Comparison of ENCODE assay signal across 1 cellular context in genomic region chr1:143720087-143721023, GRCh38.
TF ChIP-seq lines count a peak whose summit lies in the region.

No MANE protein-coding gene starts in this region.

TF ChIP-seq in K562, 482 proteins besides CTCF, POLR2A, EP300 and RAD21 (continued from another document and continues in another):
- TF ChIP-seq AFF4 (CRISPR knock-in tag; IDR thresholded peaks at IDR 0.05) (0 out of 2 replicates have a peak, but pooled peaks have one; percentile 59), ZC3H11A (IDR thresholded peaks at IDR 0.05; ENCODE audit: low read depth, low read length) (no peak), KLF6 (CRISPR knock-in tag; IDR thresholded peaks at IDR 0.05; ENCODE audit: borderline replicate concordance) (no peak), ZBED1 (IDR thresholded peaks at IDR 0.05) (peak; percentile 97), NUFIP1 (IDR thresholded peaks at IDR 0.05; ENCODE audit: partially characterized antibody) (no peak), DMBX1 (CRISPR knock-in tag; IDR thresholded peaks at IDR 0.05; ENCODE audit: borderline replicate concordance) (no peak), RNF2 (IDR thresholded peaks at IDR 0.05) (peak; percentile 87), NEUROD1 (IDR thresholded peaks at IDR 0.05; ENCODE audit: borderline replicate concordance, low read depth, low read length, partially characterized antibody) (no peak), HDAC8 (tag; IDR thresholded peaks at IDR 0.05) (no peak), ZNF253 (CRISPR knock-in tag; conservative IDR thresholded peaks at IDR 0.05) (no peak), ZNF445 (CRISPR knock-in tag; IDR thresholded peaks at IDR 0.05; ENCODE audit: low read depth) (0 out of 2 replicates have a peak, but pooled peaks have one; percentile 59), TCF7 (IDR thresholded peaks at IDR 0.05; ENCODE audit: borderline replicate concordance) (0 out of 2 replicates have a peak, but pooled peaks have one; percentile 31), CSDE1 (IDR thresholded peaks at IDR 0.05) (peak in 1 of 2 experiments; percentile 74; a peak in 2 of 4 replicates), PML (IDR thresholded peaks at IDR 0.05; ENCODE audit: low read length) (peak; percentile 97), CHD2 (IDR thresholded peaks at IDR 0.05; ENCODE audit: low read depth, low read length) (no peak), POLR2H (tag; IDR thresholded peaks at IDR 0.05; ENCODE audit: low read depth) (peak; percentile 92), ELF2 (CRISPR knock-in tag; IDR thresholded peaks at IDR 0.05) (no peak), MYBL2 (IDR thresholded peaks at IDR 0.05; ENCODE audit: low read depth) (peak; percentile 64; the same call in 1 of the 2 replicates), MYBL2 (CRISPR knock-in tag; IDR thresholded peaks at IDR 0.05; ENCODE audit: borderline replicate concordance) (no peak), TCFL5 (CRISPR knock-in tag; conservative IDR thresholded peaks at IDR 0.05) (no peak), ZEB2 (IDR thresholded peaks at IDR 0.05) (no peak), ARID4B (CRISPR knock-in tag; IDR thresholded peaks at IDR 0.05) (no peak), FOXP4 (CRISPR knock-in tag; IDR thresholded peaks at IDR 0.05; ENCODE audit: borderline replicate concordance) (no peak), FOXK1 (CRISPR knock-in tag; IDR thresholded peaks at IDR 0.05; ENCODE audit: borderline replicate concordance) (no peak), HNRNPK (IDR thresholded peaks at IDR 0.05; ENCODE audit: low read depth, low read length, poor library complexity, severe bottlenecking) (no peak), ETV1 (tag; conservative IDR thresholded peaks at IDR 0.05; ENCODE audit: low read depth) (0 out of 2 replicates have a peak, but pooled peaks have one; percentile 6), TOE1 (IDR thresholded peaks at IDR 0.05; ENCODE audit: borderline replicate concordance) (no peak), TOE1 (CRISPR knock-in tag; IDR thresholded peaks at IDR 0.05; ENCODE audit: borderline replicate concordance, low read depth) (no peak), HNRNPH1 (optimal IDR thresholded peaks at IDR 0.05; ENCODE audit: low read depth, low read length) (no peak), ERF (CRISPR knock-in tag; IDR thresholded peaks at IDR 0.05) (peak; percentile 83; the same call in 1 of the 2 replicates), SNRNP70 (optimal IDR thresholded peaks at IDR 0.05; ENCODE audit: low read depth, low read length) (no peak), ZNF41 (CRISPR knock-in tag; conservative IDR thresholded peaks at IDR 0.05) (no peak; the same call in 1 of the 2 replicates), POLR2AphosphoS5 (IDR thresholded peaks at IDR 0.05; ENCODE audit: control insufficient read depth, insufficient read depth, low read depth, low read length) (peak; percentile 97), HDGF (IDR thresholded peaks at IDR 0.05) (no peak), SMARCE1 (IDR thresholded peaks at IDR 0.05) (no peak), CBX8 (IDR thresholded peaks at IDR 0.05; ENCODE audit: borderline replicate concordance, extremely low read depth, low read depth, low read length, poor library complexity, severe bottlenecking) (no peak), SOX6 (IDR thresholded peaks at IDR 0.05) (0 out of 2 replicates have a peak, but pooled peaks have one; percentile 31)
- TF ChIP-seq, protein P1, sequence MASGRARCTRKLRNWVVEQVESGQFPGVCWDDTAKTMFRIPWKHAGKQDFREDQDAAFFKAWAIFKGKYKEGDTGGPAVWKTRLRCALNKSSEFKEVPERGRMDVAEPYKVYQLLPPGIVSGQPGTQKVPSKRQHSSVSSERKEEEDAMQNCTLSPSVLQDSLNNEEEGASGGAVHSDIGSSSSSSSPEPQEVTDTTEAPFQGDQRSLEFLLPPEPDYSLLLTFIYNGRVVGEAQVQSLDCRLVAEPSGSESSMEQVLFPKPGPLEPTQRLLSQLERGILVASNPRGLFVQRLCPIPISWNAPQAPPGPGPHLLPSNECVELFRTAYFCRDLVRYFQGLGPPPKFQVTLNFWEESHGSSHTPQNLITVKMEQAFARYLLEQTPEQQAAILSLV (tag; IDR thresholded peaks at IDR 0.05): no peak
- TF ChIP-seq, protein P2, sequence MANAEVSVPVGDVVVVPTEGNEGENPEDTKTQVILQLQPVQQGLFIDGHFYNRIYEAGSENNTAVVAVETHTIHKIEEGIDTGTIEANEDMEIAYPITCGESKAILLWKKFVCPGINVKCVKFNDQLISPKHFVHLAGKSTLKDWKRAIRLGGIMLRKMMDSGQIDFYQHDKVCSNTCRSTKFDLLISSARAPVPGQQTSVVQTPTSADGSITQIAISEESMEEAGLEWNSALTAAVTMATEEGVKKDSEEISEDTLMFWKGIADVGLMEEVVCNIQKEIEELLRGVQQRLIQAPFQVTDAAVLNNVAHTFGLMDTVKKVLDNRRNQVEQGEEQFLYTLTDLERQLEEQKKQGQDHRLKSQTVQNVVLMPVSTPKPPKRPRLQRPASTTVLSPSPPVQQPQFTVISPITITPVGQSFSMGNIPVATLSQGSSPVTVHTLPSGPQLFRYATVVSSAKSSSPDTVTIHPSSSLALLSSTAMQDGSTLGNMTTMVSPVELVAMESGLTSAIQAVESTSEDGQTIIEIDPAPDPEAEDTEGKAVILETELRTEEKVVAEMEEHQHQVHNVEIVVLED (CRISPR knock-in tag; IDR thresholded peaks at IDR 0.05): no peak
- TF ChIP-seq, protein P3, sequence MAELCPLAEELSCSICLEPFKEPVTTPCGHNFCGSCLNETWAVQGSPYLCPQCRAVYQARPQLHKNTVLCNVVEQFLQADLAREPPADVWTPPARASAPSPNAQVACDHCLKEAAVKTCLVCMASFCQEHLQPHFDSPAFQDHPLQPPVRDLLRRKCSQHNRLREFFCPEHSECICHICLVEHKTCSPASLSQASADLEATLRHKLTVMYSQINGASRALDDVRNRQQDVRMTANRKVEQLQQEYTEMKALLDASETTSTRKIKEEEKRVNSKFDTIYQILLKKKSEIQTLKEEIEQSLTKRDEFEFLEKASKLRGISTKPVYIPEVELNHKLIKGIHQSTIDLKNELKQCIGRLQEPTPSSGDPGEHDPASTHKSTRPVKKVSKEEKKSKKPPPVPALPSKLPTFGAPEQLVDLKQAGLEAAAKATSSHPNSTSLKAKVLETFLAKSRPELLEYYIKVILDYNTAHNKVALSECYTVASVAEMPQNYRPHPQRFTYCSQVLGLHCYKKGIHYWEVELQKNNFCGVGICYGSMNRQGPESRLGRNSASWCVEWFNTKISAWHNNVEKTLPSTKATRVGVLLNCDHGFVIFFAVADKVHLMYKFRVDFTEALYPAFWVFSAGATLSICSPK (IDR thresholded peaks at IDR 0.05; ENCODE audit: borderline replicate concordance): no peak
- TF ChIP-seq, protein P4, sequence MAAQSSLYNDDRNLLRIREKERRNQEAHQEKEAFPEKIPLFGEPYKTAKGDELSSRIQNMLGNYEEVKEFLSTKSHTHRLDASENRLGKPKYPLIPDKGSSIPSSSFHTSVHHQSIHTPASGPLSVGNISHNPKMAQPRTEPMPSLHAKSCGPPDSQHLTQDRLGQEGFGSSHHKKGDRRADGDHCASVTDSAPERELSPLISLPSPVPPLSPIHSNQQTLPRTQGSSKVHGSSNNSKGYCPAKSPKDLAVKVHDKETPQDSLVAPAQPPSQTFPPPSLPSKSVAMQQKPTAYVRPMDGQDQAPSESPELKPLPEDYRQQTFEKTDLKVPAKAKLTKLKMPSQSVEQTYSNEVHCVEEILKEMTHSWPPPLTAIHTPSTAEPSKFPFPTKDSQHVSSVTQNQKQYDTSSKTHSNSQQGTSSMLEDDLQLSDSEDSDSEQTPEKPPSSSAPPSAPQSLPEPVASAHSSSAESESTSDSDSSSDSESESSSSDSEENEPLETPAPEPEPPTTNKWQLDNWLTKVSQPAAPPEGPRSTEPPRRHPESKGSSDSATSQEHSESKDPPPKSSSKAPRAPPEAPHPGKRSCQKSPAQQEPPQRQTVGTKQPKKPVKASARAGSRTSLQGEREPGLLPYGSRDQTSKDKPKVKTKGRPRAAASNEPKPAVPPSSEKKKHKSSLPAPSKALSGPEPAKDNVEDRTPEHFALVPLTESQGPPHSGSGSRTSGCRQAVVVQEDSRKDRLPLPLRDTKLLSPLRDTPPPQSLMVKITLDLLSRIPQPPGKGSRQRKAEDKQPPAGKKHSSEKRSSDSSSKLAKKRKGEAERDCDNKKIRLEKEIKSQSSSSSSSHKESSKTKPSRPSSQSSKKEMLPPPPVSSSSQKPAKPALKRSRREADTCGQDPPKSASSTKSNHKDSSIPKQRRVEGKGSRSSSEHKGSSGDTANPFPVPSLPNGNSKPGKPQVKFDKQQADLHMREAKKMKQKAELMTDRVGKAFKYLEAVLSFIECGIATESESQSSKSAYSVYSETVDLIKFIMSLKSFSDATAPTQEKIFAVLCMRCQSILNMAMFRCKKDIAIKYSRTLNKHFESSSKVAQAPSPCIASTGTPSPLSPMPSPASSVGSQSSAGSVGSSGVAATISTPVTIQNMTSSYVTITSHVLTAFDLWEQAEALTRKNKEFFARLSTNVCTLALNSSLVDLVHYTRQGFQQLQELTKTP (IDR thresholded peaks at IDR 0.05; ENCODE audit: low read depth in 1 of 2, partially characterized antibody in 2 of 2): peak; percentile 51 to 84
- TF ChIP-seq, protein P5, sequence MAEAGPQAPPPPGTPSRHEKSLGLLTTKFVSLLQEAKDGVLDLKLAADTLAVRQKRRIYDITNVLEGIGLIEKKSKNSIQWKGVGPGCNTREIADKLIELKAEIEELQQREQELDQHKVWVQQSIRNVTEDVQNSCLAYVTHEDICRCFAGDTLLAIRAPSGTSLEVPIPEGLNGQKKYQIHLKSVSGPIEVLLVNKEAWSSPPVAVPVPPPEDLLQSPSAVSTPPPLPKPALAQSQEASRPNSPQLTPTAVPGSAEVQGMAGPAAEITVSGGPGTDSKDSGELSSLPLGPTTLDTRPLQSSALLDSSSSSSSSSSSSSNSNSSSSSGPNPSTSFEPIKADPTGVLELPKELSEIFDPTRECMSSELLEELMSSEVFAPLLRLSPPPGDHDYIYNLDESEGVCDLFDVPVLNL (CRISPR knock-in tag; IDR thresholded peaks at IDR 0.05; ENCODE audit: low read depth): peak; percentile 84
